ENCODE assay signal across 13 cellular contexts in the genomic region with DNA sequence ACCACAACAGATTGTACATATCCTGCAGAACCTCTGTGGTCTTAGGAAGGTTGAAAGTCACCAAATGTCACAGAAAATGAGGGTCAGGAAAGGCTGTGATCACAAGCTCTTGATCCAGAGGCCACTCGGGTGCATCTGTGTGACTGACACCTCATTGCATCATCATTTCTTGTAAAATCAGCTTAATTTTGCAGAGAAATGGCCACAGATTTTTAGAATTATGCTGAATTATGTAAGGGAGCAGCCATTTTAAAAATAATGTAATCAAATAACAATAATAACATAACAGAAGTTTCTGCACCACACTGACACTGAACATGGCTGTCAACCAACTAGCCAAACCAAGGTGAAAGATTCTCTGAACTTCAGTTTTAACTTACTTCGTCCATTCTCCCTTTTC. TPM values are rescaled to one million over a fixed set of nuclear protein-coding genes. Genes with fewer than 3 reads are reported as not detected.
DNase-seq lines count a peak whose midpoint lies in the region; ATAC-seq, FAIRE-seq and TF ChIP-seq lines count a peak whose summit lies in the region.
"Had no signal": no experiment of that assay in that cellular context is flagged by ENCODE, and none has a peak within 500 bp of the region (broad histone marks: within the 10 kb centered on the region; RNA-seq: fewer than 3 reads in every experiment).

No MANE protein-coding gene starts in this region.

- no peaks in the 10 kb centered on the region for H3K9me3 ChIP-seq in psoas muscle
- no peaks in the 10 kb centered on the region for H3K9me3 ChIP-seq in gastroesophageal sphincter

- peaks cover 70% of the 10 kb centered on the region for H3K4me1 Mint-ChIP-seq in activated CD8-positive, alpha-beta T cell treated with anti-CD3 and anti-CD28 coated beads for 36 hours (ENCODE audit: low read depth)
- H3K4me1 Mint-ChIP-seq in activated CD8-positive, alpha-beta T cell treated with anti-CD3 and anti-CD28 coated beads, Interleukin-2, amount 10 ng/mL, durations not matched to agents 7 days and 5 days (ENCODE audit: low read depth): peaks cover 65% of the 10 kb centered on the region
- peaks cover 56% of the 10 kb centered on the region for H3K4me1 Mint-ChIP-seq in central memory CD8-positive, alpha-beta T cell

- peak overlapping the region; percentile 90 for H3K4me3 ChIP-seq in psoas muscle
- no peak overlapping the region for H3K4me3 ChIP-seq in gastroesophageal sphincter

- TF ChIP-seq EP300 in gastroesophageal sphincter (IDR thresholded peaks at IDR 0.05): no peak

- no peak for DNase-seq in activated CD8-positive, alpha-beta T cell treated with anti-CD3 and anti-CD28 coated beads for 36 hours
- no peak for DNase-seq in activated CD8-positive, alpha-beta T cell treated with anti-CD3 and anti-CD28 coated beads, Interleukin-2, amount 10 ng/mL, durations not matched to agents 7 days and 5 days
- DNase-seq in NCI-H82 (lab: John Stamatoyannopoulos, UW) (peak; percentile 39), psoas muscle (no peak), NCI-H748 treated with DMSO at 0.1 percent for 48 hours (lab: John Stamatoyannopoulos, UW) (no peak), GM19239 (ENCODE audit: insufficient read length, low spot score) (no peak)
- DNase-seq in central memory CD8-positive, alpha-beta T cell (ENCODE audit: low spot score in 2 of 2): no peak
- DNase-seq: NCI-H1048, NCI-H524 had no signal

- H3K4me3 Mint-ChIP-seq in activated CD8-positive, alpha-beta T cell treated with anti-CD3 and anti-CD28 coated beads for 36 hours: peak overlapping the region; percentile 13
- no peak overlapping the region for H3K4me3 Mint-ChIP-seq in activated CD8-positive, alpha-beta T cell treated with anti-CD3 and anti-CD28 coated beads, Interleukin-2, amount 10 ng/mL, durations not matched to agents 7 days and 5 days
- peak overlapping the region; percentile 31 for H3K4me3 Mint-ChIP-seq in central memory CD8-positive, alpha-beta T cell

- H3K36me3 ChIP-seq in psoas muscle (ENCODE audit: insufficient read depth in 1 of 2, low read depth in 1 of 2) (peaks cover 0 to 6% of the 10 kb centered on the region in 2 donors), gastroesophageal sphincter (peaks cover 0 to 6% of the 10 kb centered on the region in 2 donors)

- H3K27ac ChIP-seq in psoas muscle: peak overlapping the region; percentile 98
- peak overlapping the region in 2 of 4 donors; percentile 41 to 99 for H3K27ac ChIP-seq in gastroesophageal sphincter

- H3K27me3 ChIP-seq in psoas muscle (ENCODE audit: insufficient read depth in 3 of 3, low read length in 2 of 3) (no peaks in the 10 kb centered on the region), gastroesophageal sphincter (no peaks in the 10 kb centered on the region)

- peaks cover 54% of the 10 kb centered on the region for H3K4me1 ChIP-seq in psoas muscle
- H3K4me1 ChIP-seq in gastroesophageal sphincter: peaks cover 0 to 63% (median 8%) of the 10 kb centered on the region in 3 donors

- H3K36me3 Mint-ChIP-seq in activated CD8-positive, alpha-beta T cell treated with anti-CD3 and anti-CD28 coated beads for 36 hours (ENCODE audit: low read depth): peaks cover 53% of the 10 kb centered on the region
- H3K36me3 Mint-ChIP-seq in activated CD8-positive, alpha-beta T cell treated with anti-CD3 and anti-CD28 coated beads, Interleukin-2, amount 10 ng/mL, durations not matched to agents 7 days and 5 days (ENCODE audit: low read depth): peaks cover 53% of the 10 kb centered on the region
- H3K36me3 Mint-ChIP-seq in central memory CD8-positive, alpha-beta T cell (ENCODE audit: insufficient read depth): peaks cover 2% of the 10 kb centered on the region

- TF ChIP-seq POLR2A in gastroesophageal sphincter (IDR thresholded peaks at IDR 0.05): no peak

- no peaks in the 10 kb centered on the region for H3K27me3 Mint-ChIP-seq in activated CD8-positive, alpha-beta T cell treated with anti-CD3 and anti-CD28 coated beads for 36 hours
- H3K27me3 Mint-ChIP-seq in activated CD8-positive, alpha-beta T cell treated with anti-CD3 and anti-CD28 coated beads, Interleukin-2, amount 10 ng/mL, durations not matched to agents 7 days and 5 days (ENCODE audit: low read depth): no peaks in the 10 kb centered on the region
- no peaks in the 10 kb centered on the region for H3K27me3 Mint-ChIP-seq in central memory CD8-positive, alpha-beta T cell

- intact Hi-C loops in activated CD8-positive, alpha-beta T cell treated with anti-CD3 and anti-CD28 coated beads for 36 hours (cut with micrococcal nuclease): no loop called here
- intact Hi-C loops in psoas muscle (cut with DNase I): no loop called here

- peak overlapping the region; percentile 67 for H3K27ac Mint-ChIP-seq in activated CD8-positive, alpha-beta T cell treated with anti-CD3 and anti-CD28 coated beads for 36 hours
- H3K27ac Mint-ChIP-seq in activated CD8-positive, alpha-beta T cell treated with anti-CD3 and anti-CD28 coated beads, Interleukin-2, amount 10 ng/mL, durations not matched to agents 7 days and 5 days: no peak overlapping the region
- no peak overlapping the region for H3K27ac Mint-ChIP-seq in central memory CD8-positive, alpha-beta T cell (ENCODE audit: low read depth)

- no peak for ATAC-seq in activated CD8-positive, alpha-beta T cell treated with anti-CD3 and anti-CD28 coated beads for 36 hours
- no peak for ATAC-seq in activated CD8-positive, alpha-beta T cell treated with anti-CD3 and anti-CD28 coated beads, Interleukin-2, amount 10 ng/mL, durations not matched to agents 7 days and 5 days
- ATAC-seq in central memory CD8-positive, alpha-beta T cell (replicated peaks; ENCODE audit: extremely low read depth, poor library complexity, severe bottlenecking): no peak
- ATAC-seq in psoas muscle (no peak), gastroesophageal sphincter (no peak)

- POLR2A ChIA-PET in activated CD8-positive, alpha-beta T cell treated with anti-CD3 and anti-CD28 coated beads for 36 hours (lab: Charles Lee): interaction anchor here (1.6 to 2.2 kb wide), 2 partner anchors 10 to 430 kb away, joined by 6 to 10 read pairs; a partner anchor contains a TSS
- POLR2A ChIA-PET in activated CD8-positive, alpha-beta T cell treated with anti-CD3 and anti-CD28 coated beads, Interleukin-2, amount 10 ng/mL, durations not matched to agents 7 days and 5 days (lab: Charles Lee): interaction anchor here (0.9 to 1.9 kb wide), 4 partner anchors 9 to 52 kb away, joined by 3 to 5 read pairs (median 4); no protein-coding TSS in a partner anchor

- FAIRE-seq in GM19239 (lab: Jason Lieb, UNC): no peak
- FAIRE-seq: islet of Langerhans had no signal

- no peaks in the 10 kb centered on the region for H3K9me3 Mint-ChIP-seq in activated CD8-positive, alpha-beta T cell treated with anti-CD3 and anti-CD28 coated beads for 36 hours
- no peaks in the 10 kb centered on the region for H3K9me3 Mint-ChIP-seq in activated CD8-positive, alpha-beta T cell treated with anti-CD3 and anti-CD28 coated beads, Interleukin-2, amount 10 ng/mL, durations not matched to agents 7 days and 5 days (ENCODE audit: insufficient read depth)
- no peaks in the 10 kb centered on the region for H3K9me3 Mint-ChIP-seq in central memory CD8-positive, alpha-beta T cell

- WGBS in psoas muscle, 3 donors: 25 to 56% (median 31%) methylated on average over 2 of the region's 2 CpGs
- 36 to 49% methylated on average over 2 of the region's 2 CpGs for WGBS in gastroesophageal sphincter (ENCODE audit: low coverage in 1 of 2), 2 donors

- CTCF ChIA-PET in activated CD8-positive, alpha-beta T cell treated with anti-CD3 and anti-CD28 coated beads for 36 hours (lab: Charles Lee): interaction anchor here (1.0 to 2.1 kb wide), 4 partner anchors 11 to 77 kb away, joined by 3 to 8 read pairs (median 4); no protein-coding TSS in a partner anchor
- CTCF ChIA-PET in activated CD8-positive, alpha-beta T cell treated with anti-CD3 and anti-CD28 coated beads, Interleukin-2, amount 10 ng/mL, durations not matched to agents 7 days and 5 days (lab: Charles Lee): interaction anchor here (0.9 to 2.4 kb wide), 8 partner anchors 9 to 607 kb away, joined by 3 to 11 read pairs (median 3); no protein-coding TSS in a partner anchor

- no peak for TF ChIP-seq CTCF in activated CD8-positive, alpha-beta T cell treated with anti-CD3 and anti-CD28 coated beads for 36 hours (IDR thresholded peaks at IDR 0.05)
- TF ChIP-seq CTCF in psoas muscle (IDR thresholded peaks at IDR 0.05) (no peak), gastroesophageal sphincter (IDR thresholded peaks at IDR 0.05) (no peak)

RNA-seq across cellular contexts. Expression of a gene that starts 3.0 kb away (rescaled TPM):
- 10 to 100 TPM; 32.6 to 33.3 TPM for total RNA-seq in activated CD8-positive, alpha-beta T cell treated with anti-CD3 and anti-CD28 coated beads for 36 hours
- total RNA-seq in activated CD8-positive, alpha-beta T cell treated with anti-CD3 and anti-CD28 coated beads, Interleukin-2, amount 10 ng/mL, durations not matched to agents 7 days and 5 days: 10 to 100 TPM; 41.8 to 42.6 TPM
- total RNA-seq in psoas muscle (100 to 1,000 TPM in 1 of 4 donors, 10 to 100 TPM in 3; 45.0 to 123 (median 49.6) TPM), gastroesophageal sphincter (100 to 1,000 TPM; 209 to 253 (median 211) TPM)
- polyA plus RNA-seq in psoas muscle: 10 to 100 TPM; 32.7 to 44.1 (median 35.0) TPM

RNA-seq across cellular contexts. Expression of a gene that starts 32.5 kb away (rescaled TPM):
- total RNA-seq in activated CD8-positive, alpha-beta T cell treated with anti-CD3 and anti-CD28 coated beads for 36 hours: not detected
- total RNA-seq in activated CD8-positive, alpha-beta T cell treated with anti-CD3 and anti-CD28 coated beads, Interleukin-2, amount 10 ng/mL, durations not matched to agents 7 days and 5 days: not detected
- total RNA-seq in psoas muscle (not detected), gastroesophageal sphincter (not detected)
- polyA plus RNA-seq in psoas muscle: not detected
- total RNA-seq: activated CD8-positive, alpha-beta memory T cell treated with anti-CD3 and anti-CD28 coated beads for 36 hours; subcutaneous adipose tissue had no signal
